Comparison of ENCODE assay signal across 17 cellular contexts in the genomic region with DNA sequence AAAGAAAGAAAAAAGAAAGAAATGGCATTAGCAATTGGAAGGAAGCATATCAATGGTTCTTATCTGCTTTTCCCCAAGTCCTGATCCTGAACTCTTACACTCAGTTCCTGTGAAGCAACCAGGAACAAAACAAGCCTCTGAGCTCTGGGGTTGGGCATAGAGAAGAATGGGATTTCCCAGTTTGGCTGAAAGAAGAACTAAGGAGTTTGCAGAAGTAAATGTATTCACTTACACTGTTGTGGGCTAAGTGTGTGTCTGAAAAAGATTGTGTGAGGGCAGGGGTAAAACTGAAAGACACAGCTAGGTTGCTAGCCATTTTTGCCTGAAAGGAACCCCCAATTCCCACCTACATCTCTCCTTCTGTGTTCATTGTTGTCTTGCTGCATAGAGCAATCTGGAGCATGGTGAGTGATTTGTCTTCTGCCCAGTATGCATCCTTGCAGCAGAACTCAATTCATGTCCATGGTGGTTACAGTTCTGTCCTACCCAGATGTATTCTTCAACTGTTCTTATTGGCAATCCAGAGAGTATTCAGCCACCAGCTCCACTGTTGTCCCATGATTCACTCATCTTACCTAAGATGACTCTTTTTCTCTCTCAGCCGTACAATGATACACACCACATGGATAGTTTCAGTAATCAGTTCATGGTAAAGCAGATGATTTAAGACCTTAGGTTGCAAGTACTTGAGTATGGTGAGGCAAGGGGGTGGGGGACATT.
A peak's percentile ranks its signal among the peaks of the same experiment; 100 is the strongest.
DNase-seq lines count a peak whose midpoint lies in the region; ATAC-seq and TF ChIP-seq lines count a peak whose summit lies in the region.
"Had no signal": no experiment of that assay in that cellular context is flagged by ENCODE, and none has a peak within 500 bp of the region (broad histone marks: within the 10 kb centered on the region; RNA-seq: fewer than 3 reads in every experiment).

No MANE protein-coding gene starts in this region.

- no peak for TF ChIP-seq CTCF in OCI-LY3 (IDR thresholded peaks at IDR 0.05; ENCODE audit: low read depth, low read length)
- no peak for TF ChIP-seq CTCF in PC-3 (conservative IDR thresholded peaks at IDR 0.05; ENCODE audit: low read depth, low read length)

- DNase-seq in naive thymus-derived CD8-positive, alpha-beta T cell = no peak
- no peak for DNase-seq in GDM1 (lab: John Stamatoyannopoulos, UW)
- DNase-seq in PC-3 = no peak
- DNase-seq: CD4-positive, CD25-positive, alpha-beta regulatory T cell; effector CD8-positive, alpha-beta T cell; GM23248; kidney; NCI-H187; NCI-H69; right lobe of liver; SJCRH30 had no signal

- peaks cover 3 to 32% (median 15%) of the 10 kb centered on the region in 3 donors for H3K36me3 Mint-ChIP-seq in naive thymus-derived CD8-positive, alpha-beta T cell

- H3K4me1 Mint-ChIP-seq in naive thymus-derived CD8-positive, alpha-beta T cell = peaks cover 25 to 55% (median 36%) of the 10 kb centered on the region in 4 donors

- H3K4me2 ChIP-seq in OCI-LY3 (ENCODE audit: low read length) = peak overlapping the region; percentile 38
- H3K4me2 ChIP-seq in PC-3 (ENCODE audit: low read length) = no peak overlapping the region

- H2AFZ ChIP-seq in OCI-LY3 (ENCODE audit: low read depth, low read length) (no peak overlapping the region), PC-3 (ENCODE audit: low read length) (no peak overlapping the region)
- H2AFZ ChIP-seq: GM23248 had no signal

- POLR2A ChIA-PET in naive thymus-derived CD8-positive, alpha-beta T cell (lab: Charles Lee) = no interaction called here
- POLR2A ChIA-PET in PC-3 (lab: Charles Lee; ENCODE audit: unreplicated experiment) = no interaction called here

- H3K27ac ChIP-seq in OCI-LY3 (ENCODE audit: low read length) = no peak overlapping the region
- H3K27ac ChIP-seq in PC-3 (ENCODE audit: low read length) = no peak overlapping the region
- H3K27ac ChIP-seq: GM23248, right lobe of liver, SJCRH30, suprapubic skin had no signal

- H3K27me3 Mint-ChIP-seq in naive thymus-derived CD8-positive, alpha-beta T cell = no peaks in the 10 kb centered on the region
- H3K27me3 Mint-ChIP-seq: CD4-positive, CD25-positive, alpha-beta regulatory T cell had no signal

- H3K4me1 ChIP-seq in OCI-LY3 (ENCODE audit: low read length) = peaks cover 21% of the 10 kb centered on the region
- peaks cover 11% of the 10 kb centered on the region for H3K4me1 ChIP-seq in PC-3 (ENCODE audit: insufficient read depth, low read length)
- H3K4me1 ChIP-seq: right lobe of liver had no signal

- BruUV-seq in PC-3 (replicated peaks; lab: Mats Ljungman, UMichigan) = no TSS peak

- no peak overlapping the region for H3K4me3 Mint-ChIP-seq in naive thymus-derived CD8-positive, alpha-beta T cell
- H3K4me3 Mint-ChIP-seq: CD4-positive, CD25-positive, alpha-beta regulatory T cell had no signal

- intact Hi-C loops in PC-3 (cut with micrococcal nuclease) = no loop called here

- H3K4me3 ChIP-seq in OCI-LY3 (ENCODE audit: low read length) = no peak overlapping the region
- no peak overlapping the region for H3K4me3 ChIP-seq in PC-3 (ENCODE audit: low read length)
- H3K4me3 ChIP-seq: gastroesophageal sphincter, GM23248, right lobe of liver, SJCRH30, suprapubic skin had no signal

- no peaks in the 10 kb centered on the region for H3K36me3 ChIP-seq in OCI-LY3 (replicated peaks; ENCODE audit: low read depth, low read length)
- no peaks in the 10 kb centered on the region for H3K36me3 ChIP-seq in PC-3 (ENCODE audit: low read depth, low read length)
- H3K36me3 ChIP-seq: gastroesophageal sphincter, right lobe of liver, SJCRH30, suprapubic skin had no signal

- CTCF ChIA-PET in PC-3 (lab: Charles Lee) = no interaction called here

- H3K79me2 ChIP-seq in OCI-LY3 (ENCODE audit: low read length) (no peaks in the 10 kb centered on the region), PC-3 (ENCODE audit: low read length) (no peaks in the 10 kb centered on the region)

- peaks cover 25% of the 10 kb centered on the region for H4K20me1 ChIP-seq in OCI-LY3 (ENCODE audit: insufficient read depth, low read length)
- H4K20me1 ChIP-seq in PC-3 (ENCODE audit: low read length) = no peaks in the 10 kb centered on the region

- ATAC-seq in GM18502 (IDR thresholded peaks at IDR 0.05; ENCODE audit: poor library complexity, unreplicated experiment) = peak; percentile 49
- peak; percentile 53 for ATAC-seq in GM21390 (IDR thresholded peaks at IDR 0.05; ENCODE audit: unreplicated experiment)
- no peak for ATAC-seq in naive thymus-derived CD8-positive, alpha-beta T cell
- ATAC-seq in GM21576 (IDR thresholded peaks at IDR 0.05; ENCODE audit: unreplicated experiment) = no peak
- ATAC-seq in PC-3 = no peak
- ATAC-seq: gastroesophageal sphincter had no signal

- no peaks in the 10 kb centered on the region for H3F3A ChIP-seq in PC-3 (ENCODE audit: low read length, unreplicated experiment)

- no peak overlapping the region for H3K9ac ChIP-seq in OCI-LY3 (ENCODE audit: low read length)
- H3K9ac ChIP-seq in PC-3 (ENCODE audit: low read length) = no peak overlapping the region
- H3K9ac ChIP-seq: GM23248 had no signal

- H3K9me3 ChIP-seq in OCI-LY3 (ENCODE audit: insufficient read depth, low read length) = no peaks in the 10 kb centered on the region
- H3K9me3 ChIP-seq in PC-3 (ENCODE audit: low read length) = no peaks in the 10 kb centered on the region
- H3K9me3 ChIP-seq: gastroesophageal sphincter, right lobe of liver, SJCRH30, suprapubic skin had no signal

- H3K9me2 ChIP-seq in PC-3 (replicated peaks; ENCODE audit: low read length) = no peaks in the 10 kb centered on the region

- H3K27me3 ChIP-seq in OCI-LY3 (ENCODE audit: low read depth, low read length) (no peaks in the 10 kb centered on the region), PC-3 (ENCODE audit: low read length) (no peaks in the 10 kb centered on the region)
- H3K27me3 ChIP-seq: gastroesophageal sphincter, right lobe of liver, SJCRH30, suprapubic skin had no signal

- H3K27ac Mint-ChIP-seq in naive thymus-derived CD8-positive, alpha-beta T cell = peak overlapping the region in 6 of 10 donors; percentile 9 to 53 (median 27)

- H3K9me3 Mint-ChIP-seq in naive thymus-derived CD8-positive, alpha-beta T cell = no peaks in the 10 kb centered on the region
- H3K9me3 Mint-ChIP-seq: CD4-positive, CD25-positive, alpha-beta regulatory T cell had no signal

Comparison
In these comparisons a context has a peak if more than half of its experiments do, and no peak if none do; other contexts are left out.
1. ATAC-seq: peak in GM18502 (single experiment) and GM21390 (single experiment); none in naive thymus-derived CD8-positive, alpha-beta T cell (0 of 2), GM21576 (single experiment) and PC-3 (single experiment).